Comparison of ENCODE assay signal across 26 cellular contexts in the genomic region with DNA sequence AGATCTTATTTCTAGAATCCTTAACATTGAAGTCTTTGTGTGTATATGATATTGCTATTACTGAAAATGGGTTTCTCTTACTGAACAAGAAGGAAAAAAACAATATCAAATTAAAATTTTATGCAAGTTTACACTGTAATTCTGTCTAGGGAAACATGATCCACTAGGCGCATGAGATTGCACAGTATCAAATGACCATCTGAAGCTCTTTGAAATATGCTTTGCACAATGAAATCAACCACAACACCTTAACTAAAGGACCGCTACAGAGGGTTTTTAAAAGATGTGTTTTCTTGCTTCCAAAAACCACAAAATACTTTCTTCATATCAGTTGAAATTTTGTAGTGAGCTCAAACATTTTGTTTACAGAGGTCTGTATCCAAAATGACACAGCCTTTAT. TPM values are rescaled to one million over a fixed set of nuclear protein-coding genes. Genes with fewer than 3 reads are reported as not detected.
DNase-seq lines count a peak whose midpoint lies in the region; ATAC-seq lines count a peak whose summit lies in the region.
"Had no signal": no experiment of that assay in that cellular context is flagged by ENCODE, and none has a peak within 500 bp of the region (broad histone marks: within the 10 kb centered on the region; RNA-seq: fewer than 3 reads in every experiment).

No MANE protein-coding gene starts in this region.

- H3K23ac ChIP-seq in mesenchymal stem cell (ENCODE audit: low read length in 2 of 2): no peak overlapping the region

- no peaks in the 10 kb centered on the region for H3K4me1 ChIP-seq in mesenchymal stem cell (ENCODE audit: control insufficient read depth, insufficient read depth, low read depth, low read length)
- H3K4me1 ChIP-seq: BLaER1, foreskin keratinocyte, spleen had no signal

- no peak overlapping the region for H3K27ac ChIP-seq in mesenchymal stem cell (ENCODE audit: low read length, poor library complexity, severe bottlenecking)
- H3K27ac ChIP-seq: BLaER1, brain microvascular endothelial cell, foreskin keratinocyte, spleen had no signal

- no peak overlapping the region for H3K4me3 ChIP-seq in mesenchymal stem cell (ENCODE audit: insufficient read depth in 1 of 2, low read depth in 1 of 2, low read length in 2 of 2)
- H3K4me3 ChIP-seq: BLaER1, spleen had no signal

- no peak overlapping the region for H2AFZ ChIP-seq in mesenchymal stem cell (ENCODE audit: low read depth, low read length)

- 100% methylated on average over 1 of the region's 2 CpGs for WGBS in mesenchymal stem cell

- no peaks in the 10 kb centered on the region for H3K36me3 ChIP-seq in mesenchymal stem cell (ENCODE audit: control insufficient read depth in 1 of 2, insufficient read depth in 2 of 2, low read depth in 1 of 2, low read length in 2 of 2)
- H3K36me3 ChIP-seq: BLaER1, brain microvascular endothelial cell, spleen had no signal

- H2BK12ac ChIP-seq in mesenchymal stem cell (ENCODE audit: low read length in 2 of 2): no peak overlapping the region

- no peaks in the 10 kb centered on the region for H3K9me3 Mint-ChIP-seq in stimulated activated naive CD8-positive, alpha-beta T cell treated with anti-CD3 and anti-CD28 coated beads, Interleukin-15, amount 100 ng/mL, for 72 hours
- H3K9me3 Mint-ChIP-seq: activated CD4-positive, alpha-beta memory T cell treated with anti-CD3 and anti-CD28 coated beads, Interleukin-2, amount 10 ng/mL, durations not matched to agents 7 days and 5 days; naive thymus-derived CD8-positive, alpha-beta T cell; stimulated activated effector memory CD8-positive, alpha-beta T cell treated with anti-CD3 and anti-CD28 coated beads, Interleukin-12 subunit alpha, Interleukin-12 subunit beta, amount 100 ng/mL, for 72 hours; T-cell had no signal

- H3K4me2 ChIP-seq in mesenchymal stem cell (ENCODE audit: low read length, poor library complexity, severe bottlenecking): no peak overlapping the region
- H3K4me2 ChIP-seq: BLaER1 had no signal

- no peaks in the 10 kb centered on the region for H3K27me3 ChIP-seq in mesenchymal stem cell (ENCODE audit: control insufficient read depth in 1 of 2, insufficient read depth in 1 of 2, low read length in 2 of 2)
- H3K27me3 ChIP-seq: BLaER1, brain microvascular endothelial cell, spleen had no signal

- DNase-seq in COLO668 (lab: John Stamatoyannopoulos, UW; ENCODE audit: unreplicated experiment): peak; percentile 14
- peak; percentile 63 for DNase-seq in LHCN-M2 (ENCODE audit: low read depth)
- peak; percentile 31 for DNase-seq in NCI-H69 (lab: John Stamatoyannopoulos, UW)
- peak; percentile 30 for DNase-seq in fibroblast of gingiva (ENCODE audit: low read depth)
- no peak for DNase-seq in stimulated activated naive CD8-positive, alpha-beta T cell treated with anti-CD3 and anti-CD28 coated beads, Interleukin-15, amount 100 ng/mL, for 72 hours
- no peak for DNase-seq in cerebellar nuclear complex (lab: John Stamatoyannopoulos, UW)
- DNase-seq in mesenchymal stem cell: no peak
- DNase-seq: activated CD4-positive, alpha-beta memory T cell treated with anti-CD3 and anti-CD28 coated beads, Interleukin-2, amount 10 ng/mL, durations not matched to agents 7 days and 5 days; activated gamma-delta T cell; brain microvascular endothelial cell; effector memory CD4-positive, alpha-beta T cell; erythroblast; foreskin keratinocyte; naive thymus-derived CD8-positive, alpha-beta T cell; retina; SHP77 treated with DMSO at 0.1 percent for 48 hours; spleen; stimulated activated CD4-positive, alpha-beta T cell treated with anti-CD3 and anti-CD28 coated beads, Interleukin-2, amount 100 ng/mL, for 48 hours; T-cell had no signal

- H2AK5ac ChIP-seq in mesenchymal stem cell (ENCODE audit: low read length, severe bottlenecking): no peak overlapping the region

- H3K27me3 Mint-ChIP-seq in stimulated activated naive CD8-positive, alpha-beta T cell treated with anti-CD3 and anti-CD28 coated beads, Interleukin-15, amount 100 ng/mL, for 72 hours: no peaks in the 10 kb centered on the region

- no peak overlapping the region for H3K27ac Mint-ChIP-seq in stimulated activated naive CD8-positive, alpha-beta T cell treated with anti-CD3 and anti-CD28 coated beads, Interleukin-15, amount 100 ng/mL, for 72 hours
- H3K27ac Mint-ChIP-seq: activated CD4-positive, alpha-beta memory T cell treated with anti-CD3 and anti-CD28 coated beads, Interleukin-2, amount 10 ng/mL, durations not matched to agents 7 days and 5 days; naive thymus-derived CD8-positive, alpha-beta T cell; stimulated activated effector memory CD8-positive, alpha-beta T cell treated with anti-CD3 and anti-CD28 coated beads, Interleukin-12 subunit alpha, Interleukin-12 subunit beta, amount 100 ng/mL, for 72 hours; T-cell had no signal

- no peak overlapping the region for H3K4me3 Mint-ChIP-seq in stimulated activated naive CD8-positive, alpha-beta T cell treated with anti-CD3 and anti-CD28 coated beads, Interleukin-15, amount 100 ng/mL, for 72 hours
- H3K4me3 Mint-ChIP-seq: activated CD4-positive, alpha-beta memory T cell treated with anti-CD3 and anti-CD28 coated beads, Interleukin-2, amount 10 ng/mL, durations not matched to agents 7 days and 5 days; naive thymus-derived CD8-positive, alpha-beta T cell; stimulated activated effector memory CD8-positive, alpha-beta T cell treated with anti-CD3 and anti-CD28 coated beads, Interleukin-12 subunit alpha, Interleukin-12 subunit beta, amount 100 ng/mL, for 72 hours; T-cell had no signal

- ATAC-seq in stimulated activated naive CD8-positive, alpha-beta T cell treated with anti-CD3 and anti-CD28 coated beads, Interleukin-15, amount 100 ng/mL, for 72 hours: no peak
- ATAC-seq: foreskin keratinocyte; HepG2; left lobe of liver; naive thymus-derived CD8-positive, alpha-beta T cell; Panc1; stimulated activated effector memory CD8-positive, alpha-beta T cell treated with anti-CD3 and anti-CD28 coated beads, Interleukin-12 subunit alpha, Interleukin-12 subunit beta, amount 100 ng/mL, for 72 hours; T-cell had no signal

- no peaks in the 10 kb centered on the region for H3K4me1 Mint-ChIP-seq in stimulated activated naive CD8-positive, alpha-beta T cell treated with anti-CD3 and anti-CD28 coated beads, Interleukin-15, amount 100 ng/mL, for 72 hours
- H3K4me1 Mint-ChIP-seq: activated CD4-positive, alpha-beta memory T cell treated with anti-CD3 and anti-CD28 coated beads, Interleukin-2, amount 10 ng/mL, durations not matched to agents 7 days and 5 days; naive thymus-derived CD8-positive, alpha-beta T cell; stimulated activated effector memory CD8-positive, alpha-beta T cell treated with anti-CD3 and anti-CD28 coated beads, Interleukin-12 subunit alpha, Interleukin-12 subunit beta, amount 100 ng/mL, for 72 hours; T-cell had no signal

- no peaks in the 10 kb centered on the region for H3K9me3 ChIP-seq in mesenchymal stem cell (ENCODE audit: control insufficient read depth, low read length)
- H3K9me3 ChIP-seq: BLaER1, spleen had no signal

- H4K91ac ChIP-seq in mesenchymal stem cell (ENCODE audit: low read length): no peak overlapping the region

- no peaks in the 10 kb centered on the region for H3K79me1 ChIP-seq in mesenchymal stem cell (replicated peaks; ENCODE audit: low read length, poor library complexity, severe bottlenecking)

- no peak overlapping the region for H2BK120ac ChIP-seq in mesenchymal stem cell (ENCODE audit: low read depth, low read length)

- no peak overlapping the region for H3K4ac ChIP-seq in mesenchymal stem cell (ENCODE audit: low read depth in 1 of 2, low read length in 2 of 2)

- no peak overlapping the region for H3K18ac ChIP-seq in mesenchymal stem cell (ENCODE audit: low read depth in 1 of 2, low read length in 2 of 2)

- no peak overlapping the region for H2BK15ac ChIP-seq in mesenchymal stem cell (ENCODE audit: low read depth, poor library complexity, severe bottlenecking)

- no peak overlapping the region for H3K14ac ChIP-seq in mesenchymal stem cell (ENCODE audit: low read length in 2 of 2)

- no peak overlapping the region for H2BK5ac ChIP-seq in mesenchymal stem cell (ENCODE audit: low read depth, low read length, poor library complexity, severe bottlenecking)

- no peak overlapping the region for H4K8ac ChIP-seq in mesenchymal stem cell (ENCODE audit: low read length)

- no peak overlapping the region for H3K9ac ChIP-seq in mesenchymal stem cell (ENCODE audit: low read length)
- H3K9ac ChIP-seq: BLaER1 had no signal

RNA-seq across cellular contexts. Expression of gene KERA, which starts 15.1 kb away (rescaled TPM):
- not detected in 2 replicates for total RNA-seq in LHCN-M2 (2014; rRNA removed)
- polyA plus RNA-seq in LHCN-M2 (2012): not detected
- 0.01 TPM for polyA plus RNA-seq in mesenchymal stem cell (2013, experiment 1 of 2)
- not detected for polyA plus RNA-seq in mesenchymal stem cell (2013, experiment 2 of 2)
- total RNA-seq: activated CD4-positive, alpha-beta memory T cell treated with anti-CD3 and anti-CD28 coated beads, Interleukin-2, amount 10 ng/mL, durations not matched to agents 7 days and 5 days; foreskin keratinocyte; HepG2; left lobe of liver; mesenteric fat pad; naive thymus-derived CD8-positive, alpha-beta T cell; osteocyte; spleen; T-cell had no signal
- polyA plus RNA-seq: foreskin keratinocyte; HepG2; naive thymus-derived CD8-positive, alpha-beta T cell; spleen had no signal

RNA-seq across cellular contexts. Expression of gene LUM, which starts 38.4 kb away (rescaled TPM):
- 14.9 and 19.1 TPM in 2 replicates for total RNA-seq in LHCN-M2 (2014; rRNA removed)
- polyA plus RNA-seq in LHCN-M2 (2012): 10.6 TPM
- polyA plus RNA-seq in mesenchymal stem cell (2013, experiment 1 of 2): 1,035 TPM
- 1,084 TPM for polyA plus RNA-seq in mesenchymal stem cell (2013, experiment 2 of 2)
- total RNA-seq: activated CD4-positive, alpha-beta memory T cell treated with anti-CD3 and anti-CD28 coated beads, Interleukin-2, amount 10 ng/mL, durations not matched to agents 7 days and 5 days; foreskin keratinocyte; HepG2; naive thymus-derived CD8-positive, alpha-beta T cell had no signal
- polyA plus RNA-seq: HepG2; naive thymus-derived CD8-positive, alpha-beta T cell had no signal

Comparison
In these comparisons a context has a peak if more than half of its experiments do, and no peak if none do; other contexts are left out.
1. DNase-seq: peak in COLO668 (single experiment), LHCN-M2 (single experiment), NCI-H69 (single experiment) and fibroblast of gingiva (single experiment); none in stimulated activated naive CD8-positive, alpha-beta T cell treated with anti-CD3 and anti-CD28 coated beads, Interleukin-15, amount 100 ng/mL, for 72 hours (0 of 2), cerebellar nuclear complex (0 of 2) and mesenchymal stem cell (single experiment).